In the genomic region with DNA sequence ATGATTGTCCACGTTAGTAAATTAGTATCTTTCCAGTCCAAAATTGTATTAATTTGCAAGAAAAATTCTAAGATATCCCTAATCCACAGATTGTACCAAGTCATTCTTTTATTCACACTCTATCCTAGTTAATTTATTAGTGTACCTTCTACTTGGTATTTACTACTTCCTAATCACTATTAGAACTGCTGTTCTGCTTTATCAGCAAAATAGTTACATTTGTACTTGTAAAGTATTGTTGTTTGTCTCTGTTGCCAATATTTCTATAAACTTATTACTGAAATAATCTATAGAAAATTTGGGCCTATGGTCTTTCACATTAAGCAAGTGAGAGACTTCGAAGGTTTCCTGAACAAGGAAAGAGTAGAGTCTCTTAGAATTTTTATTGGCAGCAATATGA, we compare ENCODE assay signal across 4 cellular contexts.
A peak's percentile ranks its signal among the peaks of the same experiment; 100 is the strongest.
TF ChIP-seq lines count a peak whose summit lies in the region.

No MANE protein-coding gene starts in this region.

TF ChIP-seq in HepG2, 621 proteins besides CTCF, POLR2A, EP300 and RAD21:
- TF ChIP-seq MAFF (IDR thresholded peaks at IDR 0.05; ENCODE audit: low read depth, low read length) (peak; percentile 49; the same call in 1 of the 2 replicates), JUN (CRISPR knock-in tag; IDR thresholded peaks at IDR 0.05) (no peak), MAFK (conservative IDR thresholded peaks at IDR 0.05 in 1 of 2, IDR thresholded peaks at IDR 0.05 in 1 of 2; ENCODE audit: low read length in 2 of 2) (peak; percentile 56 to 80)
TF ChIP-seq in HepG2: peak in this region for 2.

TF ChIP-seq in A549, 52 proteins besides CTCF, POLR2A, EP300 and RAD21:
- TF ChIP-seq MAFK (IDR thresholded peaks at IDR 0.05; ENCODE audit: partially characterized antibody) = peak; percentile 60
- TF ChIP-seq ZNF302 (CRISPR knock-in tag; IDR thresholded peaks at IDR 0.05) = no peak

TF ChIP-seq in IMR-90, 13 proteins besides CTCF, POLR2A, EP300 and RAD21:
- TF ChIP-seq MAFK (IDR thresholded peaks at IDR 0.05; ENCODE audit: low read depth, low read length) = peak; percentile 63; the same call in 1 of the 2 replicates
- TF ChIP-seq, protein P1, sequence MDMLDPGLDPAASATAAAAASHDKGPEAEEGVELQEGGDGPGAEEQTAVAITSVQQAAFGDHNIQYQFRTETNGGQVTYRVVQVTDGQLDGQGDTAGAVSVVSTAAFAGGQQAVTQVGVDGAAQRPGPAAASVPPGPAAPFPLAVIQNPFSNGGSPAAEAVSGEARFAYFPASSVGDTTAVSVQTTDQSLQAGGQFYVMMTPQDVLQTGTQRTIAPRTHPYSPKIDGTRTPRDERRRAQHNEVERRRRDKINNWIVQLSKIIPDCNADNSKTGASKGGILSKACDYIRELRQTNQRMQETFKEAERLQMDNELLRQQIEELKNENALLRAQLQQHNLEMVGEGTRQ (IDR thresholded peaks at IDR 0.05; ENCODE audit: low read depth, low read length) = no peak

TF ChIP-seq in K562, 482 proteins besides CTCF, POLR2A, EP300 and RAD21:
- TF ChIP-seq ZNF316 (IDR thresholded peaks at IDR 0.05) = peak; percentile 63
- TF ChIP-seq ZKSCAN8 (CRISPR knock-in tag; IDR thresholded peaks at IDR 0.05) = no peak
- TF ChIP-seq, protein P2, sequence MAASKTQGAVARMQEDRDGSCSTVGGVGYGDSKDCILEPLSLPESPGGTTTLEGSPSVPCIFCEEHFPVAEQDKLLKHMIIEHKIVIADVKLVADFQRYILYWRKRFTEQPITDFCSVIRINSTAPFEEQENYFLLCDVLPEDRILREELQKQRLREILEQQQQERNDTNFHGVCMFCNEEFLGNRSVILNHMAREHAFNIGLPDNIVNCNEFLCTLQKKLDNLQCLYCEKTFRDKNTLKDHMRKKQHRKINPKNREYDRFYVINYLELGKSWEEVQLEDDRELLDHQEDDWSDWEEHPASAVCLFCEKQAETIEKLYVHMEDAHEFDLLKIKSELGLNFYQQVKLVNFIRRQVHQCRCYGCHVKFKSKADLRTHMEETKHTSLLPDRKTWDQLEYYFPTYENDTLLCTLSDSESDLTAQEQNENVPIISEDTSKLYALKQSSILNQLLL (CRISPR knock-in tag; IDR thresholded peaks at IDR 0.05; ENCODE audit: borderline replicate concordance) = no peak
- peak; percentile 22; the same call in 1 of the 2 replicates for TF ChIP-seq MAFF (IDR thresholded peaks at IDR 0.05; ENCODE audit: low read length)
TF ChIP-seq in K562: peak in this region for 2.
